3 cellular contexts compared by ENCODE assay signal in the genomic region with DNA sequence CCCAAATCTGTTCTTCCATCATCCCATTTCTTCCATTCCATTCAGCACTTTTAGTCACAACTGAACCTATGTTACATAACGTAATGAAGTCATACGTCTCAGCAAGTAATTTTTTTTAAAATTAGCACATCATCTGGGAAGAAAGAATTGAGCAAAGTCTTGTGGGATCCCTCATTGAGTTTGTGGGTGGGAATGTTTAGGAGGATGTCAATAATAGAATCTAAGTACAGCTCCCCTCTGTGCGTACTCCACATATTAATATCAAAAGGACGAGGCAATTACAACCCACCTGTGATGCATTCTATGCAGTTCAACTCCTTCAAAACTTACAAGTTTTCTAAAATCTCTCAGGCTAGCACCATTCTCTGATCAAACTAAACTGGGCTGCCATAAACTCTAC.
"Had no signal": no experiment of that assay in that cellular context is flagged by ENCODE, and none has a peak within 500 bp of the region (broad histone marks: within the 10 kb centered on the region; RNA-seq: fewer than 3 reads in every experiment).

No MANE protein-coding gene starts in this region.

- H3K4me3 ChIP-seq: GM12878 had no signal

- DNase-seq: GDM1, GF-D8 had no signal
